Comparison of ENCODE assay signal across 17 cellular contexts in the genomic region with DNA sequence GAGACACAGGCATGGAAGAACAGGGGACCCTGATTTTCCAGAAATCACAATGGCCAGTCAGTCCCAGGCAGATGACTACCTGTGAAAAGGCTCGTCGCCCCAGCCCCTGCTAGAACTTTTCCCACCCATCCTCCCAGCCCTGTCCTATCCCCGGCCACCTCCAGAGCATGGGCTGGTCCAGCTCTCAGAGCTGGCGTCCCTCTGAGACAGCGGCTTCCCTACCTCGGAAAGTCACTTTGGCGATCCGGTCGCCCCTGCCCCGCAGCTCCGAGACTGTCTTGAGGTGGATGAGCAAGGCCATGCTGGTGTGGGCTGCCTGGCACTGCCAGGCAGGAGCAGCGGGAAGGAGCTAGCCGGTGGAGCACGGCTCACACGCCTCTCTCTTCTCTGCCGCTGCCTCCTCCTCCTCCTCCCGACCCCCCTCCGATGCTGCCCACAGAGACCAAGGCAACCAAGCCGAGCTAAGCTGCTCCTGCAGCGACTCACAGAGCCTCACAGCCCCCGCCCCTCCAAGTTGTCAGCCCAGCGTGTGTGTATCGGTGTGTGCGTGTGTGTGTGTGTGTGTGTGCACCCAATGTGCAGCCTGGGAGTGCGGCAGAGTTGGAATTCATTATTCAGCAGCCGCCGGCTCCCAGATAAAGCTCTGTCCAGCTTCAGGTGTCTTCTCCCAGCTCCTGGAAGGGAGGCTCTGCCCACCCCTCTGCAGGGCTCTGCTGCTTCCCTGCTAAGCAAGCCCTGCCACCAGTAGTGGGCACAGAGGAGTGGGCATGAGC.
DNase-seq lines count a peak whose midpoint lies in the region; ATAC-seq and TF ChIP-seq lines count a peak whose summit lies in the region.
"Had no signal": no experiment of that assay in that cellular context is flagged by ENCODE, and none has a peak within 500 bp of the region (broad histone marks: within the 10 kb centered on the region; RNA-seq: fewer than 3 reads in every experiment).

No MANE protein-coding gene starts in this region.

- H3K27me3 Mint-ChIP-seq in CD14-positive monocyte (ENCODE audit: low read depth in 3 of 3): peaks cover 46 to 63% (median 53%) of the 10 kb centered on the region in 3 donors
- peaks cover 48% of the 10 kb centered on the region for H3K27me3 Mint-ChIP-seq in nephron progenitor cell (ENCODE audit: low read depth, poor library complexity)
- peaks cover 79% of the 10 kb centered on the region for H3K27me3 Mint-ChIP-seq in activated CD8-positive, alpha-beta memory T cell treated with anti-CD3 and anti-CD28 coated beads, Interleukin-2, amount 10 ng/mL, durations not matched to agents 7 days and 5 days

- no peak for TF ChIP-seq CTCF in CD14-positive monocyte (IDR thresholded peaks at IDR 0.05)
- TF ChIP-seq CTCF in HEK293 (tag by site-specific recombination; IDR thresholded peaks at IDR 0.05): no peak
- no peak for TF ChIP-seq CTCF in nephron progenitor cell (IDR thresholded peaks at IDR 0.05)

- H3K9me3 Mint-ChIP-seq in CD14-positive monocyte (peaks cover 0 to 6% (median 0%) of the 10 kb centered on the region in 7 donors), nephron progenitor cell (no peaks in the 10 kb centered on the region)
- H3K9me3 Mint-ChIP-seq in activated CD8-positive, alpha-beta memory T cell treated with anti-CD3 and anti-CD28 coated beads, Interleukin-2, amount 10 ng/mL, durations not matched to agents 7 days and 5 days (ENCODE audit: low read depth): no peaks in the 10 kb centered on the region
- H3K9me3 Mint-ChIP-seq: activated T-cell treated with anti-CD3 and anti-CD28 coated beads, Interleukin-2, amount 50 U/mL, for 72 hours; naive B cell had no signal

- DNase-seq in CD14-positive monocyte (ENCODE audit: low spot score) (peak; percentile 41), cerebellar cortex (ENCODE audit: low spot score) (peak; percentile 15), nephron progenitor cell (peak; percentile 34), NCI-H2107 treated with DMSO at 0.1 percent for 48 hours (lab: John Stamatoyannopoulos, UW; ENCODE audit: unreplicated experiment) (no peak)
- no peak for DNase-seq in activated CD8-positive, alpha-beta memory T cell treated with anti-CD3 and anti-CD28 coated beads, Interleukin-2, amount 10 ng/mL, durations not matched to agents 7 days and 5 days
- DNase-seq: activated T-cell treated with anti-CD3 and anti-CD28 coated beads, Interleukin-2, amount 50 U/mL, for 72 hours; dermis blood vessel endothelial cell; naive B cell; NCI-H1105; NCI-H446; stimulated activated CD4-positive, alpha-beta T cell treated with anti-CD3 and anti-CD28 coated beads, Interleukin-4, amount 100 ng/mL, for 1 hour; T1000; transverse colon had no signal

- no peak overlapping the region for H3K27ac ChIP-seq in HEK293 (ENCODE audit: extremely low read depth, low read depth, low read length)
- H3K27ac ChIP-seq: transverse colon had no signal

- no peak for ATAC-seq in activated CD8-positive, alpha-beta memory T cell treated with anti-CD3 and anti-CD28 coated beads, Interleukin-2, amount 10 ng/mL, durations not matched to agents 7 days and 5 days
- no peak for ATAC-seq in HG03460 (IDR thresholded peaks at IDR 0.05; ENCODE audit: unreplicated experiment)
- ATAC-seq: activated T-cell treated with anti-CD3 and anti-CD28 coated beads, Interleukin-2, amount 50 U/mL, for 72 hours; HCT116; sciatic nerve had no signal

- H3K36me3 ChIP-seq in HEK293 (ENCODE audit: control insufficient read depth in 2 of 2, insufficient read depth in 1 of 2, low read length in 2 of 2): no peaks in the 10 kb centered on the region
- H3K36me3 ChIP-seq: transverse colon had no signal

- H3K9me3 ChIP-seq in HEK293 (ENCODE audit: control insufficient read depth, insufficient read depth, low read depth, low read length): no peaks in the 10 kb centered on the region
- H3K9me3 ChIP-seq: transverse colon had no signal

- POLR2A ChIA-PET in HEK293 (lab: Yijun Ruan, JAX): no interaction called here

- peaks cover 10% of the 10 kb centered on the region for H3K4me1 Mint-ChIP-seq in CD14-positive monocyte
- peaks cover 5% of the 10 kb centered on the region for H3K4me1 Mint-ChIP-seq in nephron progenitor cell
- peaks cover 9% of the 10 kb centered on the region for H3K4me1 Mint-ChIP-seq in activated CD8-positive, alpha-beta memory T cell treated with anti-CD3 and anti-CD28 coated beads, Interleukin-2, amount 10 ng/mL, durations not matched to agents 7 days and 5 days

- H3K4me1 ChIP-seq in HEK293 (ENCODE audit: control insufficient read depth, insufficient read depth, low read length): no peaks in the 10 kb centered on the region

- H3K4me3 Mint-ChIP-seq in CD14-positive monocyte (peak overlapping the region in 1 of 2 donors; percentile 33), nephron progenitor cell (no peak overlapping the region)
- H3K4me3 Mint-ChIP-seq in activated CD8-positive, alpha-beta memory T cell treated with anti-CD3 and anti-CD28 coated beads, Interleukin-2, amount 10 ng/mL, durations not matched to agents 7 days and 5 days: no peak overlapping the region
- H3K4me3 Mint-ChIP-seq: activated T-cell treated with anti-CD3 and anti-CD28 coated beads, Interleukin-2, amount 50 U/mL, for 72 hours; naive B cell had no signal

- no peak overlapping the region for H3K4me3 ChIP-seq in HEK293 (ENCODE audit: low read depth, low read length)
- H3K4me3 ChIP-seq: transverse colon had no signal

- no peaks in the 10 kb centered on the region for H3K36me3 Mint-ChIP-seq in CD14-positive monocyte
- H3K36me3 Mint-ChIP-seq in nephron progenitor cell (ENCODE audit: low read depth): no peaks in the 10 kb centered on the region
- no peaks in the 10 kb centered on the region for H3K36me3 Mint-ChIP-seq in activated CD8-positive, alpha-beta memory T cell treated with anti-CD3 and anti-CD28 coated beads, Interleukin-2, amount 10 ng/mL, durations not matched to agents 7 days and 5 days

- CTCF ChIA-PET in HEK293 (lab: Yijun Ruan, JAX): interaction anchor here (0.5 to 1.5 kb wide), 3 partner anchors 19 to 707 kb away, joined by 3 to 6 read pairs (median 3); no protein-coding TSS in a partner anchor
- CTCF ChIA-PET in activated CD8-positive, alpha-beta memory T cell treated with anti-CD3 and anti-CD28 coated beads, Interleukin-2, amount 10 ng/mL, durations not matched to agents 7 days and 5 days (lab: Charles Lee): interaction anchor here (2.0 to 5.1 kb wide), 2 partner anchors 19 kb away, joined by 6 to 20 read pairs; no protein-coding TSS in a partner anchor

- H3K27ac Mint-ChIP-seq in CD14-positive monocyte: no peak overlapping the region
- H3K27ac Mint-ChIP-seq in nephron progenitor cell: no peak overlapping the region
- H3K27ac Mint-ChIP-seq in activated CD8-positive, alpha-beta memory T cell treated with anti-CD3 and anti-CD28 coated beads, Interleukin-2, amount 10 ng/mL, durations not matched to agents 7 days and 5 days: no peak overlapping the region
- H3K27ac Mint-ChIP-seq: activated T-cell treated with anti-CD3 and anti-CD28 coated beads, Interleukin-2, amount 50 U/mL, for 72 hours; naive B cell had no signal

- intact Hi-C loops in CD14-positive monocyte (cut with micrococcal nuclease): no loop called here

TF ChIP-seq in HEK293, 187 proteins besides CTCF, POLR2A, EP300 and RAD21:
- TF ChIP-seq ZNF350 (tag by site-specific recombination; IDR thresholded peaks at IDR 0.05) (no peak), KLF9 (tag by site-specific recombination; IDR thresholded peaks at IDR 0.05; ENCODE audit: low read depth) (no peak), ZIC2 (tag by site-specific recombination; IDR thresholded peaks at IDR 0.05) (peak; percentile 85), EGR2 (tag by site-specific recombination; IDR thresholded peaks at IDR 0.05; ENCODE audit: low read depth) (0 out of 2 replicates have a peak, but pooled peaks have one; percentile 25)
- TF ChIP-seq, protein P1, sequence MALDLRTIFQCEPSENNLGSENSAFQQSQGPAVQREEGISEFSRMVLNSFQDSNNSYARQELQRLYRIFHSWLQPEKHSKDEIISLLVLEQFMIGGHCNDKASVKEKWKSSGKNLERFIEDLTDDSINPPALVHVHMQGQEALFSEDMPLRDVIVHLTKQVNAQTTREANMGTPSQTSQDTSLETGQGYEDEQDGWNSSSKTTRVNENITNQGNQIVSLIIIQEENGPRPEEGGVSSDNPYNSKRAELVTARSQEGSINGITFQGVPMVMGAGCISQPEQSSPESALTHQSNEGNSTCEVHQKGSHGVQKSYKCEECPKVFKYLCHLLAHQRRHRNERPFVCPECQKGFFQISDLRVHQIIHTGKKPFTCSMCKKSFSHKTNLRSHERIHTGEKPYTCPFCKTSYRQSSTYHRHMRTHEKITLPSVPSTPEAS (tag by site-specific recombination; IDR thresholded peaks at IDR 0.05): peak; percentile 26; the same call in 1 of the 2 replicates

Comparison
In these comparisons a context has a peak if more than half of its experiments do, and no peak if none do; other contexts are left out.
1. DNase-seq: peak in CD14-positive monocyte (single experiment), cerebellar cortex (single experiment) and nephron progenitor cell (single experiment); none in activated CD8-positive, alpha-beta memory T cell treated with anti-CD3 and anti-CD28 coated beads, Interleukin-2, amount 10 ng/mL, durations not matched to agents 7 days and 5 days (single experiment) and NCI-H2107 treated with DMSO at 0.1 percent for 48 hours (single experiment).